In the genomic region with DNA sequence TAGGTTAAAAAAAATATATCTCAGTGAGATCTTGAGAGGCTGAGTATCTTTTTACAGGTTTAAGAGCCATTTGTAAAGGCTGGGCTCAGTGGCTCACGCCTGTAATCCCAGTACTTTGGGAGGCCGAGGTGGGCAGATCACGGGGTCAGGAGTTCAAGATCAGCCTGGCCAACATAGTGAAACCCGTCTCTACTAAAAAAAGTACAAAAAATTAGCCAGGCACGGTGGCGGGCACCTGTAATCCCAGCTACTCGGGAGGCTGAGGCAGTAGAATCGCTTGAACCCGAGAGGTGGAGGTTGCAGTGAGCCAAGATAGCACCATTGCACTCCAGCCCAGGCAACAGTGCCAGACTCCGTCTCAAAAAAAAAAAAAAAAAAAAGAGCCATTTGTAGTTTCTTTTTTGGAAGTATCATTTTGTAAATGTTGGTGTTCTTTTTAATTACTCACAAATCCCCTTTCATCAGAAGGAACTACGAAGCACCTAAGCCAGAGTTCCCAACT, we compare ENCODE assay signal across 8 cellular contexts. TPM values are rescaled to one million over a fixed set of nuclear protein-coding genes. Genes with fewer than 3 reads are reported as not detected.
DNase-seq lines count a peak whose midpoint lies in the region; ATAC-seq, FAIRE-seq and TF ChIP-seq lines count a peak whose summit lies in the region.
"Not testable (repeated sequence)": the region's sequence is repeated elsewhere in the genome, so short reads cannot be mapped to it uniquely, and the experiment has no call there.

No MANE protein-coding gene starts in this region.

- H3K27me3 ChIP-seq in CD4-positive, alpha-beta memory T cell (ENCODE audit: insufficient read depth, low read length); dorsolateral prefrontal cortex; pancreas; testis: not testable (repeated sequence)

- peak overlapping the region; percentile 67 for H3K27ac ChIP-seq in CD4-positive, alpha-beta memory T cell (ENCODE audit: low read depth, low read length)
- peak overlapping the region; percentile 90 for H3K27ac ChIP-seq in SK-N-MC
- H3K27ac ChIP-seq in dorsolateral prefrontal cortex = peak overlapping the region in 58 of 59 donors; percentile 76 to 98 (median 89)
- peak overlapping the region; percentile 93 for H3K27ac ChIP-seq in kidney (ENCODE audit: low read depth in 2 of 2, low read length in 2 of 2)
- peak overlapping the region in 3 of 4 donors; percentile 51 to 93 (median 89) for H3K27ac ChIP-seq in pancreas
- peak overlapping the region; percentile 80 to 85 for H3K27ac ChIP-seq in testis

- peak; percentile 9 for ATAC-seq in HG02763 (IDR thresholded peaks at IDR 0.05; ENCODE audit: unreplicated experiment)
- not testable (repeated sequence) for ATAC-seq in pancreas

- H3K36me3 Mint-ChIP-seq in CD4-positive, alpha-beta memory T cell = peaks cover 13 to 18% of the 10 kb centered on the region in 2 donors
- not testable (repeated sequence) for H3K36me3 Mint-ChIP-seq in activated naive CD4-positive, alpha-beta T cell treated with anti-CD3 and anti-CD28 coated beads, Interleukin-2, amount 50 U/mL, for 24 hours

- WGBS in pancreas, 2 donors = 79 to 80% methylated on average over 11 of the region's 11 CpGs
- WGBS in testis, 2 donors = 63 to 70% methylated on average over 11 of the region's 11 CpGs

- peaks cover 36 to 59% (median 48%) of the 10 kb centered on the region in 4 donors for H3K4me1 Mint-ChIP-seq in CD4-positive, alpha-beta memory T cell
- peaks cover 54% of the 10 kb centered on the region for H3K4me1 Mint-ChIP-seq in activated naive CD4-positive, alpha-beta T cell treated with anti-CD3 and anti-CD28 coated beads, Interleukin-2, amount 50 U/mL, for 24 hours

- peaks cover 70% of the 10 kb centered on the region for H3K4me1 ChIP-seq in CD4-positive, alpha-beta memory T cell (ENCODE audit: insufficient read depth, low read length)
- H3K4me1 ChIP-seq in kidney (ENCODE audit: control insufficient read depth in 1 of 2, insufficient read depth in 1 of 2, low read depth in 1 of 2, low read length in 2 of 2) = peaks cover 21 to 23% of the 10 kb centered on the region in 2 donors
- peaks cover 22 to 36% (median 30%) of the 10 kb centered on the region in 3 donors for H3K4me1 ChIP-seq in pancreas
- peaks cover 27% of the 10 kb centered on the region for H3K4me1 ChIP-seq in testis

- peak in 1 of 5 donors; percentile 35 for DNase-seq in CD4-positive, alpha-beta memory T cell
- not testable (repeated sequence) for DNase-seq in SK-N-MC (ENCODE audit: low read depth, low spot score); dorsolateral prefrontal cortex; kidney; pancreas; testis

- CTCF ChIA-PET in CD4-positive, alpha-beta memory T cell (lab: Charles Lee; ENCODE audit: partially characterized antibody) = interaction anchor here (1.5 to 2.6 kb wide), 5 partner anchors 10 to 493 kb away, joined by 5 to 22 read pairs (median 9); a partner anchor contains a TSS

- peak overlapping the region in 1 of 2 donors; percentile 34 for H3K4me3 ChIP-seq in CD4-positive, alpha-beta memory T cell (ENCODE audit: low read length in 2 of 2)
- H3K4me3 ChIP-seq in SK-N-MC = peak overlapping the region; percentile 74
- peak overlapping the region in 37 of 59 donors; percentile 4 to 66 (median 50) for H3K4me3 ChIP-seq in dorsolateral prefrontal cortex
- H3K4me3 ChIP-seq in kidney (ENCODE audit: low read length in 2 of 2) = peak overlapping the region in 1 of 2 donors; percentile 67
- peak overlapping the region in 1 of 4 donors; percentile 39 for H3K4me3 ChIP-seq in pancreas
- not testable (repeated sequence) for H3K4me3 ChIP-seq in testis

- not testable (repeated sequence) for FAIRE-seq in kidney (lab: Jason Lieb, UNC); pancreas (lab: Jason Lieb, UNC)

- TF ChIP-seq POLR2A in testis (IDR thresholded peaks at IDR 0.05) = not testable (repeated sequence)

- not testable (repeated sequence) for H3K27me3 Mint-ChIP-seq in CD4-positive, alpha-beta memory T cell; activated naive CD4-positive, alpha-beta T cell treated with anti-CD3 and anti-CD28 coated beads, Interleukin-2, amount 50 U/mL, for 24 hours

- H3K36me3 ChIP-seq in CD4-positive, alpha-beta memory T cell (ENCODE audit: insufficient read depth, low read length); kidney (ENCODE audit: control insufficient read depth in 1 of 2, insufficient read depth in 2 of 2, low read length in 2 of 2); pancreas; testis (ENCODE audit: low read depth, missing control alignments): not testable (repeated sequence)
- H3K36me3 ChIP-seq in SK-N-MC (ENCODE audit: insufficient read depth, low read length) = peaks cover 15% of the 10 kb centered on the region

- not testable (repeated sequence) for H3K9me3 ChIP-seq in CD4-positive, alpha-beta memory T cell (ENCODE audit: control insufficient read depth in 1 of 2, low read length in 2 of 2); SK-N-MC (ENCODE audit: low read depth, low read length); kidney (ENCODE audit: control insufficient read depth in 1 of 2, low read length in 2 of 2); pancreas; testis

- H3K9me3 Mint-ChIP-seq in CD4-positive, alpha-beta memory T cell; activated naive CD4-positive, alpha-beta T cell treated with anti-CD3 and anti-CD28 coated beads, Interleukin-2, amount 50 U/mL, for 24 hours: not testable (repeated sequence)

- intact Hi-C loops in CD4-positive, alpha-beta memory T cell (cut with micrococcal nuclease) = loop anchor here (1.0 to 5.0 kb wide), 4 partner anchors 8 to 101 kb away; a partner anchor contains a TSS
- intact Hi-C loops in dorsolateral prefrontal cortex (cut with DNase I) = loop anchor here in 1 of 2 donors (5.0 kb wide), 1 partner anchor 41 kb away; a partner anchor contains a TSS
- intact Hi-C loops in kidney (cut with DNase I); pancreas (cut with DNase I); testis (cut with DNase I; ENCODE audit: low total_unique reads): not testable (repeated sequence)

- H3K4me3 Mint-ChIP-seq in CD4-positive, alpha-beta memory T cell = peak overlapping the region; percentile 75 to 96 (median 89)
- peak overlapping the region; percentile 89 for H3K4me3 Mint-ChIP-seq in activated naive CD4-positive, alpha-beta T cell treated with anti-CD3 and anti-CD28 coated beads, Interleukin-2, amount 50 U/mL, for 24 hours

- not testable (repeated sequence) for TF ChIP-seq CTCF in dorsolateral prefrontal cortex (IDR thresholded peaks at IDR 0.05 in 54 of 56, conservative IDR thresholded peaks at IDR 0.05 in 2 of 56; ENCODE audit: low read depth in 1 of 56, partially characterized antibody in 56 of 56); kidney (IDR thresholded peaks at IDR 0.05; ENCODE audit: borderline replicate concordance, extremely low read depth, insufficient read depth); pancreas (IDR thresholded peaks at IDR 0.05); testis (IDR thresholded peaks at IDR 0.05)

- not testable (repeated sequence) for H3K9ac ChIP-seq in SK-N-MC (ENCODE audit: insufficient read length); kidney (ENCODE audit: low read length in 2 of 2)

- POLR2A ChIA-PET in CD4-positive, alpha-beta memory T cell (lab: Charles Lee; ENCODE audit: partially characterized antibody) = interaction anchor here (1.2 to 7.5 kb wide), 6 partner anchors 10 to 460 kb away, joined by 3 to 133 read pairs (median 21); a partner anchor contains a TSS

- H3K27ac Mint-ChIP-seq in CD4-positive, alpha-beta memory T cell = peak overlapping the region; percentile 90 to 98 (median 94)
- H3K27ac Mint-ChIP-seq in activated naive CD4-positive, alpha-beta T cell treated with anti-CD3 and anti-CD28 coated beads, Interleukin-2, amount 50 U/mL, for 24 hours = peak overlapping the region; percentile 97

RNA-seq across cellular contexts. Expression of a gene that starts 40.6 kb away (rescaled TPM):
- total RNA-seq in CD4-positive, alpha-beta memory T cell = 10 to 100 TPM; 68.6 to 70.7 TPM
- polyA plus RNA-seq in CD4-positive, alpha-beta memory T cell = 10 to 100 TPM; 14.8 to 15.1 TPM
- total RNA-seq in dorsolateral prefrontal cortex (100 to 1,000 TPM in 71 of 120 experiments, 10 to 100 TPM in 49; 46.6 to 155 (median 106) TPM), kidney (55.7 TPM), pancreas (10 to 100 TPM; 18.7 to 32.9 (median 25.2) TPM), testis (10 to 100 TPM; 82.4 to 91.2 TPM)
- polyA plus RNA-seq in kidney (ENCODE audit: insufficient read depth, low read depth, low replicate concordance) (52.4 TPM), pancreas (10 to 100 TPM; 14.6 to 16.7 TPM), testis (ENCODE audit: insufficient read depth, low read depth, low replicate concordance) (101 TPM)
